Comparison of ENCODE assay signal across 16 cellular contexts in the genomic region with DNA sequence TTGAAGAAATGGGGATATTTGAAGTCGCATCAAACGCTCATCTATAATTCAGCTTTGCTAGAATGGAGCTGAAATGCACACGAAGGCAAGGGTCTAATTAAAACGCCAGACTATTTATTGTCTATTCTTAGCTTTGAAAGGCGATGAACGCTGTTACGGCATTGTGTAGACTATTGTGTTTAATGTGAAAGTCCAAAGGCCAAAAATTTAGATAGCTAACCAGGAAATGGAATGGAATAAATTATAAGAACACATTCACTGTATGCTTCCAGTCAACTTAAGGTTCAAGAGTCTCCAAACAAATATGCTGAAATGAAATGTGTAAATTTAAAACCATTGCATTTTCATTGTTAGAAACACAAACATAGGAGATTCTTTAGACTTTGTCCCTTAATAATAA.
DNase-seq lines count a peak whose midpoint lies in the region; ATAC-seq and TF ChIP-seq lines count a peak whose summit lies in the region.
"Had no signal": no experiment of that assay in that cellular context is flagged by ENCODE, and none has a peak within 500 bp of the region (broad histone marks: within the 10 kb centered on the region; RNA-seq: fewer than 3 reads in every experiment).

No MANE protein-coding gene starts in this region.

- DNase-seq in LoVo (ENCODE audit: low spot score) (peak; percentile 2), NCI-H526 treated with DMSO at 0.1 percent for 48 hours (lab: John Stamatoyannopoulos, UW) (peak; percentile 54), mesendoderm (no peak), HuH-7 (ENCODE audit: low spot score) (no peak), upper lobe of right lung (no peak)
- DNase-seq: C1 segment of cervical spinal cord; Calu3; CD4-positive, alpha-beta memory T cell; COR-L47; DMS53; DMS79 treated with DMSO at 0.1 percent for 48 hours; GF-D8; H9 had no signal

- no peak overlapping the region for H3K27ac ChIP-seq in mesendoderm (ENCODE audit: low read depth, low read length)
- no peak overlapping the region for H3K27ac ChIP-seq in upper lobe of right lung

- H3K18ac ChIP-seq in mesendoderm (ENCODE audit: low read length), result no peak overlapping the region

- no peak overlapping the region for H4K5ac ChIP-seq in mesendoderm (ENCODE audit: low read length)

- H3K4ac ChIP-seq in mesendoderm (ENCODE audit: low read depth, low read length), result no peak overlapping the region

- no peak overlapping the region for H3K9ac ChIP-seq in mesendoderm (ENCODE audit: low read length)

- WGBS in mesendoderm (ENCODE audit: extremely low coverage, insufficient coverage, low lambda C conversion rate), result no CpG with 5 or more reads among the region's 7 CpGs

- H4K8ac ChIP-seq in mesendoderm (ENCODE audit: low read depth, low read length), result no peak overlapping the region

- intact Hi-C loops in upper lobe of right lung (cut with DNase I), result no loop called here

- peak overlapping the region; percentile 85 for H2BK15ac ChIP-seq in mesendoderm (replicated peaks; ENCODE audit: low read depth)

- H3K23ac ChIP-seq in mesendoderm (ENCODE audit: low read length), result no peak overlapping the region

- no peaks in the 10 kb centered on the region for H3K79me2 ChIP-seq in mesendoderm (ENCODE audit: control insufficient read depth, insufficient read depth, low read length)

- H3K4me3 ChIP-seq in mesendoderm (ENCODE audit: low read length), result no peak overlapping the region
- no peak overlapping the region for H3K4me3 ChIP-seq in upper lobe of right lung
- H3K4me3 ChIP-seq: GM23338 had no signal

- no peak overlapping the region for H2AK5ac ChIP-seq in mesendoderm (ENCODE audit: low read length)

- H3K27me3 ChIP-seq in mesendoderm (ENCODE audit: insufficient read depth, low read length, poor library complexity) (no peaks in the 10 kb centered on the region), upper lobe of right lung (no peaks in the 10 kb centered on the region)

- H3K9me3 ChIP-seq in upper lobe of right lung, result no peaks in the 10 kb centered on the region

- no peak overlapping the region for H3K4me2 ChIP-seq in mesendoderm (ENCODE audit: low read length)
- H3K4me2 ChIP-seq: GM23338 had no signal

- H3K4me1 ChIP-seq in mesendoderm (ENCODE audit: control insufficient read depth, low read depth, low read length), result peaks cover 2% of the 10 kb centered on the region
- H3K4me1 ChIP-seq in upper lobe of right lung, result no peaks in the 10 kb centered on the region

- no peak for TF ChIP-seq CTCF in upper lobe of right lung (IDR thresholded peaks at IDR 0.05)

- H2BK120ac ChIP-seq in mesendoderm (ENCODE audit: low read depth, low read length), result no peak overlapping the region

- no peak for ATAC-seq in upper lobe of right lung
- ATAC-seq in HG03039 (IDR thresholded peaks at IDR 0.05; ENCODE audit: unreplicated experiment), result no peak
- ATAC-seq: GM23338, HCT116 had no signal

- H3K36me3 ChIP-seq in mesendoderm (ENCODE audit: control insufficient read depth, insufficient read depth, low read length) (no peaks in the 10 kb centered on the region), upper lobe of right lung (no peaks in the 10 kb centered on the region)

- H2BK5ac ChIP-seq in mesendoderm (ENCODE audit: low read length), result no peak overlapping the region

- H3K79me1 ChIP-seq in mesendoderm (ENCODE audit: low read length), result no peaks in the 10 kb centered on the region

- no peak overlapping the region for H3K56ac ChIP-seq in mesendoderm (ENCODE audit: low read length)

Comparison
In these comparisons a context has a peak if more than half of its experiments do, and no peak if none do; other contexts are left out.
1. DNase-seq: peak in LoVo (single experiment) and NCI-H526 treated with DMSO at 0.1 percent for 48 hours (single experiment); none in mesendoderm (single experiment), HuH-7 (single experiment) and upper lobe of right lung (single experiment).